In genomic region chr4:10019521-10020051, GRCh38 we compare ENCODE assay signal across 9 cellular contexts. TPM values are rescaled to one million over a fixed set of nuclear protein-coding genes. Genes with fewer than 3 reads are reported as not detected.
DNase-seq lines count a peak whose midpoint lies in the region; ATAC-seq and TF ChIP-seq lines count a peak whose summit lies in the region.
"Had no signal": no experiment of that assay in that cellular context is flagged by ENCODE, and none has a peak within 500 bp of the region (broad histone marks: within the 10 kb centered on the region; RNA-seq: fewer than 3 reads in every experiment).

No MANE protein-coding gene starts in this region.

- no peaks in the 10 kb centered on the region for H3K27me3 Mint-ChIP-seq in CD4-positive, CD25-positive, alpha-beta regulatory T cell
- peaks cover 35% of the 10 kb centered on the region for H3K27me3 Mint-ChIP-seq in nephron progenitor cell (ENCODE audit: low read depth, poor library complexity)

- intact Hi-C loops in posterior cingulate gyrus (cut with DNase I): loop anchor here (2.0 to 5.0 kb wide), 2 partner anchors 98 to 317 kb away; partner anchors contain the start of gene WDR1

- TF ChIP-seq CTCF in OCI-LY1 (IDR thresholded peaks at IDR 0.05; ENCODE audit: low read length) (no peak), nephron progenitor cell (IDR thresholded peaks at IDR 0.05) (no peak)

- no peak for ATAC-seq in CD4-positive, CD25-positive, alpha-beta regulatory T cell (ENCODE audit: low read depth in 2 of 2)
- no peak for ATAC-seq in GM19397 (IDR thresholded peaks at IDR 0.05; ENCODE audit: unreplicated experiment)

- no peaks in the 10 kb centered on the region for H3F3A ChIP-seq in OCI-LY1 (ENCODE audit: insufficient read depth, low read length)

- no peaks in the 10 kb centered on the region for H4K20me1 ChIP-seq in OCI-LY1 (ENCODE audit: insufficient read depth, low read length)

- peak overlapping the region; percentile 90 to 97 (median 93) for H3K27ac Mint-ChIP-seq in CD4-positive, CD25-positive, alpha-beta regulatory T cell
- H3K27ac Mint-ChIP-seq in nephron progenitor cell: no peak overlapping the region

- H3K9ac ChIP-seq in OCI-LY1 (ENCODE audit: low read length): peak overlapping the region; percentile 55; the same call in 1 of the 2 replicates

- H3K9me2 ChIP-seq in OCI-LY1 (ENCODE audit: low read depth, low read length): no peaks in the 10 kb centered on the region

- no peaks in the 10 kb centered on the region for H3K27me3 ChIP-seq in CD4-positive, CD25-positive, alpha-beta regulatory T cell (ENCODE audit: control insufficient read depth, insufficient read depth, low read length)
- H3K27me3 ChIP-seq in OCI-LY1 (ENCODE audit: insufficient read depth, low read length): no peaks in the 10 kb centered on the region

- no peaks in the 10 kb centered on the region for H3K36me3 Mint-ChIP-seq in CD4-positive, CD25-positive, alpha-beta regulatory T cell
- H3K36me3 Mint-ChIP-seq in nephron progenitor cell (ENCODE audit: low read depth): no peaks in the 10 kb centered on the region

- no peaks in the 10 kb centered on the region for H3K9me3 ChIP-seq in CD4-positive, CD25-positive, alpha-beta regulatory T cell (ENCODE audit: control insufficient read depth in 2 of 2, low read length in 2 of 2)
- no peaks in the 10 kb centered on the region for H3K9me3 ChIP-seq in OCI-LY1 (ENCODE audit: low read length)

- H2AFZ ChIP-seq in OCI-LY1 (ENCODE audit: low read length): no peak overlapping the region

- no peaks in the 10 kb centered on the region for H3K79me2 ChIP-seq in OCI-LY1 (ENCODE audit: insufficient read depth, low read length)

- peak overlapping the region; percentile 85 for H3K4me2 ChIP-seq in OCI-LY1 (ENCODE audit: low read length)

- peak overlapping the region; percentile 89 to 97 (median 91) for H3K4me3 Mint-ChIP-seq in CD4-positive, CD25-positive, alpha-beta regulatory T cell
- H3K4me3 Mint-ChIP-seq in nephron progenitor cell: peak overlapping the region; percentile 76

- H3K4me3 ChIP-seq in CD4-positive, CD25-positive, alpha-beta regulatory T cell (ENCODE audit: low read depth, low read length): peak overlapping the region; percentile 77
- peak overlapping the region; percentile 60 for H3K4me3 ChIP-seq in OCI-LY1 (ENCODE audit: low read depth, low read length, poor library complexity, severe bottlenecking)

- H3K4me1 Mint-ChIP-seq in CD4-positive, CD25-positive, alpha-beta regulatory T cell: peaks cover 0 to 20% (median 6%) of the 10 kb centered on the region in 4 donors
- H3K4me1 Mint-ChIP-seq in nephron progenitor cell: peaks cover 46% of the 10 kb centered on the region

- no peak for DNase-seq in CD4-positive, CD25-positive, alpha-beta regulatory T cell
- DNase-seq in epithelial cell of prostate (ENCODE audit: low read depth, low spot score): no peak
- DNase-seq in nephron progenitor cell: no peak
- DNase-seq in SIG-M5 (lab: John Stamatoyannopoulos, UW): no peak
- no peak for DNase-seq in posterior cingulate gyrus
- no peak for DNase-seq in islet precursor cell

- H3K9me3 Mint-ChIP-seq in CD4-positive, CD25-positive, alpha-beta regulatory T cell: no peaks in the 10 kb centered on the region
- no peaks in the 10 kb centered on the region for H3K9me3 Mint-ChIP-seq in nephron progenitor cell

- no peaks in the 10 kb centered on the region for H3K36me3 ChIP-seq in CD4-positive, CD25-positive, alpha-beta regulatory T cell (ENCODE audit: control insufficient read depth, insufficient read depth, low read length)
- no peaks in the 10 kb centered on the region for H3K36me3 ChIP-seq in OCI-LY1 (ENCODE audit: insufficient read depth, low read length)

- peaks cover 13% of the 10 kb centered on the region for H3K4me1 ChIP-seq in CD4-positive, CD25-positive, alpha-beta regulatory T cell (ENCODE audit: control insufficient read depth, insufficient read depth, low read length, poor library complexity, severe bottlenecking)
- peaks cover 6% of the 10 kb centered on the region for H3K4me1 ChIP-seq in OCI-LY1 (ENCODE audit: insufficient read depth, low read length, severe bottlenecking)

- H3K27ac ChIP-seq in CD4-positive, CD25-positive, alpha-beta regulatory T cell (ENCODE audit: insufficient read depth, low read length, poor library complexity, severe bottlenecking): peak overlapping the region; percentile 79
- H3K27ac ChIP-seq in OCI-LY1 (ENCODE audit: low read depth, low read length, poor library complexity, severe bottlenecking) (no peak overlapping the region), epithelial cell of prostate (peak overlapping the region; percentile 95)

RNA-seq across cellular contexts. Expression of gene SLC2A9, which starts 1.7 kb away (rescaled TPM):
- total RNA-seq in CD4-positive, CD25-positive, alpha-beta regulatory T cell: 5.7 TPM
- 1 to 10 TPM in 1 of 4 donors, under 1 TPM in 3; 0.41 to 1.7 (median 0.62) TPM for polyA plus RNA-seq in CD4-positive, CD25-positive, alpha-beta regulatory T cell
- total RNA-seq: NCI-H460 had no signal
